In the genomic region with DNA sequence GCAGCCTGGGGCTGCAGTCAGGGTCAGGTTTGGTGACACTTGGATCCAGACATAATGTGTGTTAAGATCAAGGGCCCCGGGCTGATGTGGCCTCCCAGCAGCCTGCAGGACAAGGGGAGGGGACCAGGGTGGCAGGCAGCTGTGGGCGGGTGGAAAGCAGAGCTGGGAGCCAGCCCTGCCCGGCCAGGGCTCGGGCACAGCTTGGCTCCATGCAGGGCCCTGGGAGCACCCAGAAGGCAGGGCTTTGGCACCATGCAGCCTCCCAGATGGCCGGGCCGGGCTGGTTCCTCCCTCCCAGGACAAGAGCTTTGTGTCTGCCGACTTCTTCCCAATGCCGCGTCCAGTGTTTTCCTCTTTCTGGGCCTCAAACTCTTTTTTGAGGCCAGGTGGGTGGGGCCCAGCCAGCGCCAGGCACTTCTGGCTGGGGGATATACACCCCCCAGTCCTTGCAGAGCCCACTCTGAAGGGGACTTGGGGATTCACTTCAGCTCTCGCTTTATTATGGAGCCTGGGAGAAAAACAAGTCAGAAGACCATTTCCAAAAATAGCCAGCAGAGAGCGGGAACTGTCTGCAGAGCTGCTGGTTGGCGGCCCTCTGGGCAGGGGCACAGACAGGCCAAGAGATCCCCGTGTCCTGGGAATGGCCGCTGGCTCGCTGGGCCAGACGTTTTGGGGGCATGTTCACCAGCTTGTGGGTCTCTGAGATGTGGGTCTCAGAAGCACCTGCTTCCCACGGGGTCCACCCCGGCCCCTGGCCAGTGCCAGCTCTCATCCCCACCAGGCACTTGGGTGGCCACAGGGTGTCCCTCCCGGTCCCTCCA, we compare ENCODE assay signal across 15 cellular contexts.
DNase-seq lines count a peak whose midpoint lies in the region; ATAC-seq and TF ChIP-seq lines count a peak whose summit lies in the region.
"Had no signal": no experiment of that assay in that cellular context is flagged by ENCODE, and none has a peak within 500 bp of the region (broad histone marks: within the 10 kb centered on the region; RNA-seq: fewer than 3 reads in every experiment).

No MANE protein-coding gene starts in this region.

- peak in 1 of 7 experiments; percentile 8 for TF ChIP-seq CTCF in body of pancreas (IDR thresholded peaks at IDR 0.05)

- H3K4me3 ChIP-seq in body of pancreas = no peak overlapping the region
- H3K4me3 ChIP-seq: mucosa of descending colon had no signal

- DNase-seq in AG08395 (ENCODE audit: low spot score) (peak; percentile 33), body of pancreas (peak in 1 of 4 donors; percentile 34), cardiac septum (ENCODE audit: low spot score) (peak; percentile 84), pons (ENCODE audit: low spot score) (peak; percentile 83), NCI-H187 (lab: John Stamatoyannopoulos, UW) (no peak), glomerular visceral epithelial cell (ENCODE audit: extremely low spot score) (no peak)
- no peak for DNase-seq in naive thymus-derived CD8-positive, alpha-beta T cell
- DNase-seq: activated CD4-positive, alpha-beta T cell treated with anti-CD3 and anti-CD28 coated beads, Interleukin-2, amount 10 ng/mL, durations not matched to agents 24 days and 14 days; activated gamma-delta T cell; EL; mucosa of descending colon; NCI-H1105; NCI-H774; T-helper 1 cell had no signal

- peaks cover 4 to 39% (median 15%) of the 10 kb centered on the region in 5 donors for H3K27me3 Mint-ChIP-seq in naive thymus-derived CD8-positive, alpha-beta T cell
- H3K27me3 Mint-ChIP-seq: activated CD4-positive, alpha-beta T cell treated with anti-CD3 and anti-CD28 coated beads, Interleukin-2, amount 10 ng/mL, durations not matched to agents 24 days and 14 days had no signal

- no peaks in the 10 kb centered on the region for H3K9me3 ChIP-seq in body of pancreas
- H3K9me3 ChIP-seq: mucosa of descending colon had no signal

- ATAC-seq in body of pancreas (no peak), HG02759 (IDR thresholded peaks at IDR 0.05; ENCODE audit: unreplicated experiment) (no peak)
- ATAC-seq in naive thymus-derived CD8-positive, alpha-beta T cell = no peak
- ATAC-seq: mucosa of descending colon had no signal

- H3K9me3 Mint-ChIP-seq in naive thymus-derived CD8-positive, alpha-beta T cell = peaks cover 0 to 4% (median 0%) of the 10 kb centered on the region in 9 donors
- H3K9me3 Mint-ChIP-seq: activated CD4-positive, alpha-beta T cell treated with anti-CD3 and anti-CD28 coated beads, Interleukin-2, amount 10 ng/mL, durations not matched to agents 24 days and 14 days had no signal

- peaks cover 0 to 2% (median 0%) of the 10 kb centered on the region in 4 donors for H3K4me1 Mint-ChIP-seq in naive thymus-derived CD8-positive, alpha-beta T cell
- H3K4me1 Mint-ChIP-seq: activated CD4-positive, alpha-beta T cell treated with anti-CD3 and anti-CD28 coated beads, Interleukin-2, amount 10 ng/mL, durations not matched to agents 24 days and 14 days had no signal

- H3K27me3 ChIP-seq in body of pancreas = no peaks in the 10 kb centered on the region

- H3K27ac ChIP-seq in body of pancreas = peak overlapping the region; percentile 36 to 91 (median 78)

- POLR2A ChIA-PET in naive thymus-derived CD8-positive, alpha-beta T cell (lab: Charles Lee) = no interaction called here

- 50 to 74% methylated on average over 11 to 18 of the region's 20 CpGs for WGBS in body of pancreas, 2 donors

- peaks cover 91% of the 10 kb centered on the region for H3K4me1 ChIP-seq in body of pancreas

- peaks cover 0 to 2% (median 0%) of the 10 kb centered on the region in 3 donors for H3K36me3 Mint-ChIP-seq in naive thymus-derived CD8-positive, alpha-beta T cell

- H3K36me3 ChIP-seq in body of pancreas (replicated peaks in 1 of 2; ENCODE audit: insufficient read depth in 1 of 2, low read depth in 2 of 2) = no peaks in the 10 kb centered on the region

- intact Hi-C loops in body of pancreas (cut with DNase I) = no loop called here
- intact Hi-C loops in cardiac septum (cut with DNase I) = no loop called here

- H3K4me3 Mint-ChIP-seq in naive thymus-derived CD8-positive, alpha-beta T cell = no peak overlapping the region
- H3K4me3 Mint-ChIP-seq: activated CD4-positive, alpha-beta T cell treated with anti-CD3 and anti-CD28 coated beads, Interleukin-2, amount 10 ng/mL, durations not matched to agents 24 days and 14 days had no signal

- TF ChIP-seq POLR2A in body of pancreas (IDR thresholded peaks at IDR 0.05) = no peak

- H3K27ac Mint-ChIP-seq in naive thymus-derived CD8-positive, alpha-beta T cell = no peak overlapping the region
- H3K27ac Mint-ChIP-seq: activated CD4-positive, alpha-beta T cell treated with anti-CD3 and anti-CD28 coated beads, Interleukin-2, amount 10 ng/mL, durations not matched to agents 24 days and 14 days had no signal

Comparison
In these comparisons a context has a peak if more than half of its experiments do, and no peak if none do; other contexts are left out.
1. DNase-seq: peak in AG08395 (single experiment), cardiac septum (single experiment) and pons (single experiment); none in naive thymus-derived CD8-positive, alpha-beta T cell (0 of 10), NCI-H187 (0 of 2) and glomerular visceral epithelial cell (single experiment).